Comparison of ENCODE assay signal across 9 cellular contexts in genomic region chr3:159762238-159762637, GRCh38.
A peak's percentile ranks its signal among the peaks of the same experiment; 100 is the strongest.
DNase-seq lines count a peak whose midpoint lies in the region; ATAC-seq, FAIRE-seq and TF ChIP-seq lines count a peak whose summit lies in the region.
"Had no signal": no experiment of that assay in that cellular context is flagged by ENCODE, and none has a peak within 500 bp of the region (broad histone marks: within the 10 kb centered on the region; RNA-seq: fewer than 3 reads in every experiment).

No MANE protein-coding gene starts in this region.

- ATAC-seq in GM18498 (IDR thresholded peaks at IDR 0.05; ENCODE audit: unreplicated experiment) = no peak

- no peak overlapping the region for H3K18ac ChIP-seq in trophoblast cell (ENCODE audit: low read length)

- H3K14ac ChIP-seq in trophoblast cell (ENCODE audit: low read length) = no peak overlapping the region

- H3K9ac ChIP-seq in trophoblast cell (ENCODE audit: low read length) = no peak overlapping the region

- H3K27me3 ChIP-seq in esophagus muscularis mucosa (no peaks in the 10 kb centered on the region), trophoblast cell (ENCODE audit: insufficient read depth, low read length) (no peaks in the 10 kb centered on the region), small intestine (ENCODE audit: control insufficient read depth in 2 of 2, insufficient read depth in 2 of 2, low read length in 2 of 2) (peaks cover 3 to 10% of the 10 kb centered on the region in 2 donors)

- TF ChIP-seq POLR2A in esophagus muscularis mucosa (IDR thresholded peaks at IDR 0.05; ENCODE audit: low read depth) = no peak

- H4K12ac ChIP-seq in trophoblast cell (ENCODE audit: low read depth, low read length) = no peak overlapping the region

- 70% methylated on average over 4 of the region's 4 CpGs for WGBS in esophagus muscularis mucosa
- WGBS in trophoblast cell (ENCODE audit: extremely low coverage, insufficient coverage, insufficient read length) = no CpG with 5 or more reads among the region's 4 CpGs
- 81 to 88% (median 87%) methylated on average over 4 of the region's 4 CpGs for WGBS in small intestine, 3 donors

- no peak overlapping the region for H2AK5ac ChIP-seq in trophoblast cell (ENCODE audit: low read length)

- H2BK5ac ChIP-seq in trophoblast cell (ENCODE audit: low read depth, low read length, poor library complexity) = no peak overlapping the region

- H3K9me3 ChIP-seq in esophagus muscularis mucosa (no peaks in the 10 kb centered on the region), trophoblast cell (ENCODE audit: insufficient read depth, low read depth, low read length) (no peaks in the 10 kb centered on the region), small intestine (ENCODE audit: control insufficient read depth, low read depth) (no peaks in the 10 kb centered on the region)

- no peak overlapping the region for H3K4ac ChIP-seq in trophoblast cell (ENCODE audit: low read depth, low read length)

- no peak for FAIRE-seq in small intestine (lab: Jason Lieb, UNC)

- no peak overlapping the region for H2BK12ac ChIP-seq in trophoblast cell (ENCODE audit: low read length)

- no peak overlapping the region for H2AFZ ChIP-seq in trophoblast cell (ENCODE audit: insufficient read depth, low read length, poor library complexity)

- H3K27ac ChIP-seq in esophagus muscularis mucosa (replicated peaks in 1 of 4) (peak overlapping the region; percentile 97 to 100 (median 98)), trophoblast cell (ENCODE audit: low read depth, low read length) (no peak overlapping the region), small intestine (ENCODE audit: low read depth in 1 of 2, low read length in 1 of 2) (peak overlapping the region in 1 of 2 donors; percentile 95)

- H3K79me2 ChIP-seq in trophoblast cell (ENCODE audit: control insufficient read depth, insufficient read depth, low read length, poor library complexity) = peaks cover 14% of the 10 kb centered on the region

- no peak overlapping the region for H4K91ac ChIP-seq in trophoblast cell (ENCODE audit: low read depth, low read length)

- peaks cover 24% of the 10 kb centered on the region for H3K79me1 ChIP-seq in trophoblast cell (ENCODE audit: low read length)

- peak overlapping the region; percentile 84 to 95 (median 84) for H3K4me3 ChIP-seq in esophagus muscularis mucosa
- H3K4me3 ChIP-seq in trophoblast cell (ENCODE audit: low read depth, low read length) = no peak overlapping the region
- H3K4me3 ChIP-seq in small intestine (ENCODE audit: low read depth in 1 of 2, low read length in 2 of 2) = no peak overlapping the region

- peak overlapping the region; percentile 64 for H3K4me2 ChIP-seq in trophoblast cell (ENCODE audit: low read length)

- no peak for TF ChIP-seq CTCF in esophagus muscularis mucosa (IDR thresholded peaks at IDR 0.05)

- no peak overlapping the region for H2BK120ac ChIP-seq in trophoblast cell (ENCODE audit: insufficient read depth, low read length, poor library complexity)

- no peaks in the 10 kb centered on the region for H3K36me3 ChIP-seq in esophagus muscularis mucosa
- no peaks in the 10 kb centered on the region for H3K36me3 ChIP-seq in trophoblast cell (ENCODE audit: control insufficient read depth in 1 of 2, insufficient read depth in 2 of 2, low read length in 2 of 2)
- no peaks in the 10 kb centered on the region for H3K36me3 ChIP-seq in small intestine (ENCODE audit: control insufficient read depth in 2 of 2, insufficient read depth in 2 of 2, low read length in 2 of 2)

- TF ChIP-seq EP300 in esophagus muscularis mucosa (IDR thresholded peaks at IDR 0.05) = no peak

- H3K23ac ChIP-seq in trophoblast cell (ENCODE audit: low read length) = no peak overlapping the region

- no peak overlapping the region for H4K8ac ChIP-seq in trophoblast cell (ENCODE audit: low read depth, low read length)

- H3K4me1 ChIP-seq in esophagus muscularis mucosa = peaks cover 33 to 45% (median 42%) of the 10 kb centered on the region in 4 donors
- H3K4me1 ChIP-seq in trophoblast cell (ENCODE audit: control insufficient read depth in 1 of 2, insufficient read depth in 2 of 2, low read length in 2 of 2) = peaks cover 6 to 12% of the 10 kb centered on the region in 2 experiments
- H3K4me1 ChIP-seq in small intestine (ENCODE audit: control insufficient read depth in 2 of 2, insufficient read depth in 1 of 2, low read depth in 1 of 2, low read length in 1 of 2) = peaks cover 0 to 4% of the 10 kb centered on the region in 2 donors

- DNase-seq in EL (peak; percentile 82), NCI-H460 (ENCODE audit: extremely low read depth, low read depth) (peak; percentile 40), esophagus muscularis mucosa (ENCODE audit: extremely low spot score) (no peak), trophoblast cell (peak in 1 of 2 donors; percentile 45), small intestine (no peak), DMS79 (lab: John Stamatoyannopoulos, UW) (no peak), NCI-H1092 (lab: John Stamatoyannopoulos, UW) (no peak)
- DNase-seq: stimulated activated CD4-positive, alpha-beta T cell treated with anti-CD3 and anti-CD28 coated beads, Interleukin-12 subunit alpha, Interleukin-12 subunit beta, amount 100 ng/mL, for 4 hours had no signal

- intact Hi-C loops in esophagus muscularis mucosa (cut with DNase I) = loop anchor here (5.0 kb wide), 1 partner anchor 145 kb away; no protein-coding TSS in a partner anchor

Comparison
In these comparisons a context has a peak if more than half of its experiments do, and no peak if none do; other contexts are left out.
1. DNase-seq: peak in EL (single experiment) and NCI-H460 (single experiment); none in esophagus muscularis mucosa (single experiment), small intestine (single experiment), DMS79 (single experiment) and NCI-H1092 (single experiment).
2. H3K4me3 ChIP-seq: peak in esophagus muscularis mucosa (4 of 4); none in trophoblast cell (single experiment) and small intestine (0 of 2).